ENCODE assay signal across 20 cellular contexts in the genomic region with DNA sequence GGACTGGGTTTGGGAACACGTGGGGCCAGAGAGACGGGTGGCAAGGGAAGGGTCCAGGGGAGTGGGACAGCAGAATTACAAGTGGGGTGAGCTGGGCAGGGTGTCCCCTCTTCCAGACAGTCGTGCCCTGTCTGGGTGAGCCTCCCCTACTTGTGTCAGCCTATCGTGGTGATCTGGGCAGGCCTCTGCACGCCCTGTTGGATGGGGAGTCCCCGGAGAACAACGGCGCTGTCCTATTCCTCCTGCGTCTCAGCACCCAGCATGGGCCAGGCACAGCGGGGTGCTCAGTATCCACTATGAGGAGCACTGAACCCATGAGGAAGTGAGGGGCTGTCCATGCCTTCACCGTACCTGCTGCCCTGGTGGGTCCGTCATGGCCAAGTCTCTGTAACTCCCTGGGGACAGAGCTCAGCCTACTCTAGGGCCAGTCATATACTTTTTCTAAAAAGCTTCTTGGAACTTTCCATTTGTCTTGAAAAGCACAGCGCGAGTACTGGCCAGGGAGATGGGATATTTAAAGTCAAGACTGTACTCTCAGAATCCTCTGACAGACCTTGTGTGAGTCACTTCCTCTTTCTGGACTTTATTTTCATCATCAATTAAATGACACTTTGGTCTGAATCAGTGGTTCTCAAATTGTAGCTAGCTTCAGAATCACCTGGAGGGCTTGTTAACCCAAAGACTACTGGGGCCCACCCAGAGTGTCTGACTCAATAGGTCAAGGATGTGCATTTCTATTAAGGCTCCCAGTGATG.
DNase-seq lines count a peak whose midpoint lies in the region; ATAC-seq and TF ChIP-seq lines count a peak whose summit lies in the region.
"Had no signal": no experiment of that assay in that cellular context is flagged by ENCODE, and none has a peak within 500 bp of the region (broad histone marks: within the 10 kb centered on the region; RNA-seq: fewer than 3 reads in every experiment).

No MANE protein-coding gene starts in this region.

- peaks cover 3% of the 10 kb centered on the region for H3K27me3 Mint-ChIP-seq in activated CD8-positive, alpha-beta T cell treated with anti-CD3 and anti-CD28 coated beads for 36 hours

- CTCF ChIA-PET in RWPE1 (lab: Yijun Ruan, JAX): interaction anchor here (0.6 kb wide), 3 partner anchors 181 to 797 kb away, joined by 3 to 4 read pairs (median 3); no protein-coding TSS in a partner anchor
- CTCF ChIA-PET in activated CD8-positive, alpha-beta T cell treated with anti-CD3 and anti-CD28 coated beads for 36 hours (lab: Charles Lee): no interaction called here

- TF ChIP-seq CTCF in RWPE1 (conservative IDR thresholded peaks at IDR 0.05; ENCODE audit: low read depth) (no peak), fibroblast of mammary gland (conservative IDR thresholded peaks at IDR 0.05; ENCODE audit: control insufficient read depth, insufficient read depth, low read depth, low read length) (no peak)
- TF ChIP-seq CTCF in activated CD8-positive, alpha-beta T cell treated with anti-CD3 and anti-CD28 coated beads for 36 hours (IDR thresholded peaks at IDR 0.05): no peak

- no peak overlapping the region for H3K4me3 Mint-ChIP-seq in activated CD8-positive, alpha-beta T cell treated with anti-CD3 and anti-CD28 coated beads for 36 hours
- H3K4me3 Mint-ChIP-seq: natural killer cell treated with Interleukin-12 subunit alpha and Interleukin-12 subunit beta and Interleukin-15 and Interleukin-18, amount 100 ng/mL, for 72 hours had no signal

- H3K27ac ChIP-seq in RWPE1 (no peak overlapping the region), substantia nigra (ENCODE audit: low read depth, low read length, poor library complexity, severe bottlenecking) (no peak overlapping the region)
- H3K27ac ChIP-seq: pancreas had no signal

- no peaks in the 10 kb centered on the region for H3K9me3 Mint-ChIP-seq in activated CD8-positive, alpha-beta T cell treated with anti-CD3 and anti-CD28 coated beads for 36 hours
- H3K9me3 Mint-ChIP-seq: natural killer cell treated with Interleukin-12 subunit alpha and Interleukin-12 subunit beta and Interleukin-15 and Interleukin-18, amount 100 ng/mL, for 72 hours had no signal

- POLR2A ChIA-PET in RWPE1 (lab: Yijun Ruan, JAX; ENCODE audit: low non-redundant PET): no interaction called here
- POLR2A ChIA-PET in activated CD8-positive, alpha-beta T cell treated with anti-CD3 and anti-CD28 coated beads for 36 hours (lab: Charles Lee): no interaction called here

- no peak overlapping the region for H3K4me3 ChIP-seq in fibroblast of mammary gland (ENCODE audit: control insufficient read depth, low read depth, low read length)
- H3K4me3 ChIP-seq: pancreas had no signal

- DNase-seq in CD1c-positive myeloid dendritic cell (ENCODE audit: extremely low spot score) (peak; percentile 7), M059J (ENCODE audit: low read depth) (peak; percentile 15), RWPE1 (ENCODE audit: low spot score) (peak; percentile 38), fibroblast of mammary gland (ENCODE audit: low read depth) (peak; percentile 21), substantia nigra (lab: John Stamatoyannopoulos, UW) (no peak), left ventricle myocardium superior (no peak)
- DNase-seq in activated CD8-positive, alpha-beta T cell treated with anti-CD3 and anti-CD28 coated beads for 36 hours: no peak
- DNase-seq: activated naive CD4-positive, alpha-beta T cell; activated T-cell treated with anti-CD3 and anti-CD28 coated beads for 4 hours; aorta; C1 segment of cervical spinal cord; KBM-7; left cardiac atrium; NCI-H1105; NCI-H2081; pancreas had no signal

- ATAC-seq in activated CD8-positive, alpha-beta T cell treated with anti-CD3 and anti-CD28 coated beads for 36 hours: no peak
- ATAC-seq in left ventricle myocardium superior (no peak), GM21717 (IDR thresholded peaks at IDR 0.05; ENCODE audit: unreplicated experiment) (no peak)
- ATAC-seq: left cardiac atrium; natural killer cell treated with Interleukin-12 subunit alpha and Interleukin-12 subunit beta and Interleukin-15 and Interleukin-18, amount 100 ng/mL, for 72 hours; pancreas; Right ventricle myocardium inferior; sciatic nerve had no signal

- no peaks in the 10 kb centered on the region for H3K4me1 Mint-ChIP-seq in activated CD8-positive, alpha-beta T cell treated with anti-CD3 and anti-CD28 coated beads for 36 hours (ENCODE audit: low read depth)

- intact Hi-C loops in activated CD8-positive, alpha-beta T cell treated with anti-CD3 and anti-CD28 coated beads for 36 hours (cut with micrococcal nuclease): no loop called here
- intact Hi-C loops in left ventricle myocardium superior (cut with micrococcal nuclease): no loop called here

- no peaks in the 10 kb centered on the region for H3K36me3 Mint-ChIP-seq in activated CD8-positive, alpha-beta T cell treated with anti-CD3 and anti-CD28 coated beads for 36 hours (ENCODE audit: low read depth)
- H3K36me3 Mint-ChIP-seq: natural killer cell treated with Interleukin-12 subunit alpha and Interleukin-12 subunit beta and Interleukin-15 and Interleukin-18, amount 100 ng/mL, for 72 hours had no signal

- no peak overlapping the region for H3K27ac Mint-ChIP-seq in activated CD8-positive, alpha-beta T cell treated with anti-CD3 and anti-CD28 coated beads for 36 hours
- H3K27ac Mint-ChIP-seq: natural killer cell treated with Interleukin-12 subunit alpha and Interleukin-12 subunit beta and Interleukin-15 and Interleukin-18, amount 100 ng/mL, for 72 hours had no signal

Comparison
In these comparisons a context has a peak if more than half of its experiments do, and no peak if none do; other contexts are left out.
1. DNase-seq: peak in CD1c-positive myeloid dendritic cell (single experiment), M059J (single experiment), RWPE1 (single experiment) and fibroblast of mammary gland (single experiment); none in activated CD8-positive, alpha-beta T cell treated with anti-CD3 and anti-CD28 coated beads for 36 hours (single experiment), substantia nigra (0 of 49) and left ventricle myocardium superior (single experiment).